In genomic region chr14:59310644-59311043, GRCh38 we compare ENCODE assay signal across 19 cellular contexts.
DNase-seq lines count a peak whose midpoint lies in the region; ATAC-seq and TF ChIP-seq lines count a peak whose summit lies in the region.
"Had no signal": no experiment of that assay in that cellular context is flagged by ENCODE, and none has a peak within 500 bp of the region (broad histone marks: within the 10 kb centered on the region; RNA-seq: fewer than 3 reads in every experiment).

No MANE protein-coding gene starts in this region.

- H3K27me3 Mint-ChIP-seq in progenitor cell of endocrine pancreas: no peaks in the 10 kb centered on the region
- H3K27me3 Mint-ChIP-seq: dendritic cell treated with granulocyte-macrophage colony-stimulating factor and Interleukin-4, amounts not matched to agents 40 ng/mL and 50 ng/mL, for 4 days; naive thymus-derived CD8-positive, alpha-beta T cell had no signal

- H3K4me3 Mint-ChIP-seq in progenitor cell of endocrine pancreas (ENCODE audit: low read depth): no peak overlapping the region
- H3K4me3 Mint-ChIP-seq: activated CD8-positive, alpha-beta T cell treated with anti-CD3 and anti-CD28 coated beads, Interleukin-2, amount 10 ng/mL, durations not matched to agents 7 days and 5 days; dendritic cell treated with granulocyte-macrophage colony-stimulating factor and Interleukin-4, amounts not matched to agents 40 ng/mL and 50 ng/mL, for 4 days; naive thymus-derived CD8-positive, alpha-beta T cell had no signal

- no peaks in the 10 kb centered on the region for H3K9me3 ChIP-seq in effector memory CD4-positive, alpha-beta T cell (ENCODE audit: control insufficient read depth, low read length)
- H3K9me3 ChIP-seq: esophagus muscularis mucosa had no signal

- H3K27me3 ChIP-seq in effector memory CD4-positive, alpha-beta T cell (replicated peaks; ENCODE audit: control insufficient read depth, insufficient read depth, low read length, poor library complexity, severe bottlenecking): no peaks in the 10 kb centered on the region
- H3K27me3 ChIP-seq: esophagus muscularis mucosa had no signal

- H3K36me3 ChIP-seq in effector memory CD4-positive, alpha-beta T cell (ENCODE audit: control insufficient read depth, insufficient read depth, low read length): no peaks in the 10 kb centered on the region

- peaks cover 14% of the 10 kb centered on the region for H3K4me1 Mint-ChIP-seq in progenitor cell of endocrine pancreas (ENCODE audit: low read depth)

- no peaks in the 10 kb centered on the region for H3K36me3 Mint-ChIP-seq in progenitor cell of endocrine pancreas (ENCODE audit: insufficient read depth)

- ATAC-seq in GM19023 (IDR thresholded peaks at IDR 0.05; ENCODE audit: unreplicated experiment): no peak
- ATAC-seq: activated CD8-positive, alpha-beta T cell treated with anti-CD3 and anti-CD28 coated beads, Interleukin-2, amount 10 ng/mL, durations not matched to agents 7 days and 5 days; left ventricle myocardium superior; naive thymus-derived CD8-positive, alpha-beta T cell had no signal

- TF ChIP-seq CTCF in choroid plexus epithelial cell (conservative IDR thresholded peaks at IDR 0.05; ENCODE audit: low read depth, low read length): no peak
- TF ChIP-seq CTCF in progenitor cell of endocrine pancreas (IDR thresholded peaks at IDR 0.05; ENCODE audit: unreplicated experiment): no peak

- H3K4me1 ChIP-seq in effector memory CD4-positive, alpha-beta T cell (ENCODE audit: control insufficient read depth, insufficient read depth, low read length, poor library complexity, severe bottlenecking): no peaks in the 10 kb centered on the region

- no peak overlapping the region for H3K4me3 ChIP-seq in choroid plexus epithelial cell (ENCODE audit: low read depth, low read length)
- H3K4me3 ChIP-seq in effector memory CD4-positive, alpha-beta T cell (ENCODE audit: insufficient read depth, low read depth, low read length, poor library complexity, severe bottlenecking): no peak overlapping the region
- H3K4me3 ChIP-seq: esophagus muscularis mucosa had no signal

- H3K27ac ChIP-seq in effector memory CD4-positive, alpha-beta T cell (ENCODE audit: insufficient read depth, low read length, poor library complexity, severe bottlenecking): no peak overlapping the region
- H3K27ac ChIP-seq: esophagus muscularis mucosa had no signal

- peak overlapping the region; percentile 34 for H3K27ac Mint-ChIP-seq in progenitor cell of endocrine pancreas
- H3K27ac Mint-ChIP-seq: activated CD8-positive, alpha-beta T cell treated with anti-CD3 and anti-CD28 coated beads, Interleukin-2, amount 10 ng/mL, durations not matched to agents 7 days and 5 days; dendritic cell treated with granulocyte-macrophage colony-stimulating factor and Interleukin-4, amounts not matched to agents 40 ng/mL and 50 ng/mL, for 4 days; naive thymus-derived CD8-positive, alpha-beta T cell had no signal

- DNase-seq in GF-D8 (lab: John Stamatoyannopoulos, UW) (peak; percentile 14), MV-4-11 (lab: John Stamatoyannopoulos, UW) (peak; percentile 65), choroid plexus epithelial cell (ENCODE audit: low read depth) (peak; percentile 77), progenitor cell of endocrine pancreas (ENCODE audit: low spot score, unreplicated experiment) (no peak), NCI-H2171 treated with DMSO at 0.1 percent for 48 hours (lab: John Stamatoyannopoulos, UW) (no peak)
- no peak for DNase-seq in activated naive CD4-positive, alpha-beta T cell (lab: John Stamatoyannopoulos, UW)
- DNase-seq in effector memory CD4-positive, alpha-beta T cell: no peak
- DNase-seq: activated CD8-positive, alpha-beta T cell treated with anti-CD3 and anti-CD28 coated beads, Interleukin-2, amount 10 ng/mL, durations not matched to agents 7 days and 5 days; activated effector memory CD4-positive, alpha-beta T cell treated with Interleukin-2 at 50 U/mL for 16 hours; GOT3; hypothalamus; left ventricle myocardium superior; naive thymus-derived CD8-positive, alpha-beta T cell; NCI-H1105 treated with DMSO at 0.1 percent for 48 hours; NCI-H226; stimulated activated CD4-positive, alpha-beta T cell treated with anti-CD3 and anti-CD28 coated beads, Interleukin-1b, Interleukin-23, amount 100 ng/mL, for 48 hours had no signal

- no peaks in the 10 kb centered on the region for H3K9me3 Mint-ChIP-seq in progenitor cell of endocrine pancreas (ENCODE audit: low read depth)
- H3K9me3 Mint-ChIP-seq: dendritic cell treated with granulocyte-macrophage colony-stimulating factor and Interleukin-4, amounts not matched to agents 40 ng/mL and 50 ng/mL, for 4 days; naive thymus-derived CD8-positive, alpha-beta T cell had no signal

Comparison
In these comparisons a context has a peak if more than half of its experiments do, and no peak if none do; other contexts are left out.
1. DNase-seq: peak in GF-D8 (single experiment), MV-4-11 (single experiment) and choroid plexus epithelial cell (single experiment); none in progenitor cell of endocrine pancreas (single experiment), activated naive CD4-positive, alpha-beta T cell (0 of 4), effector memory CD4-positive, alpha-beta T cell (0 of 3) and NCI-H2171 treated with DMSO at 0.1 percent for 48 hours (single experiment).